27 cellular contexts compared by ENCODE assay signal in the genomic region with DNA sequence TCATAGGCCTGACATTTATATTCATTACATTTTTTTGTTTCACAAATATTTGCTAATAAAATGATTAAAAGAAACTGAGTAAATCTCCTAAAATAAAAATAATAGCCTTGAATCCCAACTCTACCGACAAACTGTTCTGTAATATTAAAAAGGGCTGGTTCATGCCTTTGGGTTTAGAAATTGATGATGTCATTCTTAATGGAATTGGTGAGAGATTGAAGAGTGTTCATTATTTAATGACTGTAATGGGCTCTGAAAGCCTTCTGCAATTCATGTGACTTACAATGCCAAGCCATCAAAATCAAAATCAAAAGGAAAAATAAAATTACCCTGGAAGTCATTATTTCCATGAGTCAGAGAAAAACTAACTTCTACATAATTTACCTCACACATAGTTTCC.
"Had no signal": no experiment of that assay in that cellular context is flagged by ENCODE, and none has a peak within 500 bp of the region (broad histone marks: within the 10 kb centered on the region; RNA-seq: fewer than 3 reads in every experiment).

No MANE protein-coding gene starts in this region.

- H3K27me3 ChIP-seq: ascending aorta, breast epithelium, cardiac muscle cell, colonic mucosa, esophagus squamous epithelium had no signal

- ATAC-seq: activated CD4-positive, alpha-beta T cell treated with anti-CD3 and anti-CD28 coated beads for 36 hours; activated naive CD4-positive, alpha-beta T cell treated with anti-CD3 and anti-CD28 coated beads, Interleukin-2, amount 50 U/mL, for 72 hours; activated T-cell treated with anti-CD3 and anti-CD28 coated beads, Interleukin-2, amount 50 U/mL, for 72 hours had no signal

- H3K36me3 ChIP-seq: ascending aorta, breast epithelium, cardiac muscle cell, colonic mucosa, esophagus squamous epithelium had no signal

- DNase-seq: activated CD4-positive, alpha-beta memory T cell treated with anti-CD3 and anti-CD28 coated beads, Interleukin-2, amount 10 ng/mL, durations not matched to agents 7 days and 5 days; activated CD4-positive, alpha-beta T cell treated with anti-CD3 and anti-CD28 coated beads for 36 hours; activated CD4-positive, alpha-beta T cell treated with anti-CD3 and anti-CD28 coated beads, Interleukin-2, amount 10 ng/mL, durations not matched to agents 24 days and 14 days; activated CD4-positive, alpha-beta T cell treated with anti-CD3 and anti-CD28 coated beads, Interleukin-2, amount 50 U/mL, for 4 hours; activated CD4-positive, CD25-positive, alpha-beta regulatory T cell; activated CD4-positive, CD25-positive, alpha-beta regulatory T cell treated with anti-CD3 and anti-CD28 coated beads, Interleukin-2, amount 50 U/mL, for 72 hours; activated CD8-positive, alpha-beta memory T cell treated with anti-CD3 and anti-CD28 coated beads, Interleukin-2, amount 50 U/mL, for 48 hours; activated gamma-delta T cell; activated naive CD4-positive, alpha-beta T cell; activated naive CD4-positive, alpha-beta T cell treated with anti-CD3 and anti-CD28 coated beads, Interleukin-2, amount 10 ng/mL, durations not matched to agents 7 days and 5 days; activated naive CD8-positive, alpha-beta T cell treated with anti-CD3 and anti-CD28 coated beads, Interleukin-2, amount 10 ng/mL, durations not matched to agents 7 days and 5 days; activated T-cell treated with anti-CD3 and anti-CD28 coated beads for 4 hours; activated T-cell treated with anti-CD3 and anti-CD28 coated beads, Interleukin-2, amount 50 U/mL, for 24 hours; activated T-cell treated with anti-CD3 and anti-CD28 coated beads, Interleukin-2, amount 50 U/mL, for 72 hours; central memory CD4-positive, alpha-beta T cell; cerebellar nuclear complex; colonic mucosa; effector CD8-positive, alpha-beta T cell; esophagus squamous epithelium; foreskin fibroblast; head of caudate nucleus; T-helper 2 cell had no signal

- H3K27ac ChIP-seq: ascending aorta, breast epithelium, cardiac muscle cell, colonic mucosa, epithelial cell of prostate, esophagus squamous epithelium had no signal

- H3K4me3 ChIP-seq: ascending aorta, breast epithelium, cardiac muscle cell, colonic mucosa, esophagus squamous epithelium had no signal

- H3K9me3 ChIP-seq: ascending aorta, breast epithelium, colonic mucosa, esophagus squamous epithelium had no signal

- H3K4me1 ChIP-seq: ascending aorta, breast epithelium, colonic mucosa had no signal
